7 cellular contexts compared by ENCODE assay signal in the genomic region with DNA sequence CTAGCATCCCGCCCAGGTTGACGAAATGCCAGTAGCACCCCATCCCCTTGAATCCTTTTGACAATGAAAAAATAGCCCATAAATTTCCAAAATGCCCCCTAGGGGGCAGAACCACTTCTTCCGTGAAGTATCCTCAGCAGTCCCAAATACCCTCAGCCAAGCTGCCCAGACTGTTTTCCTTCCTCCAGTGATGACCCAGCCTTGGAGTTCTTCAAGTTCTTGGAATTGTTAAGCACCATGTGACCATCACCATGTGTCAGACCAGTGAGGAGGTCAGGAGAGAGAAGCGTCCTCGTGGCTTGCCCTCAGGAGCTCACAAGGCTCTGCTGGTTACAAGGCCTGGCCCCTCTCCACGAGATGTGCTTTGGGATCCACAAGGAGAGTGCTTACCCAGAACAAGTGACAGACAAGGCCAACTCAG. TPM values are rescaled to one million over a fixed set of nuclear protein-coding genes. Genes with fewer than 3 reads are reported as not detected.
A peak's percentile ranks its signal among the peaks of the same experiment; 100 is the strongest.
DNase-seq lines count a peak whose midpoint lies in the region; ATAC-seq and TF ChIP-seq lines count a peak whose summit lies in the region.

No MANE protein-coding gene starts in this region.

- H4K20me1 ChIP-seq in DOHH2 (ENCODE audit: control insufficient read depth, insufficient read depth, low read depth, low read length), result no peaks in the 10 kb centered on the region

- H3K4me2 ChIP-seq in DOHH2 (ENCODE audit: low read length), result no peak overlapping the region

- peak; percentile 77 for ATAC-seq in left lung

- TF ChIP-seq CTCF in DOHH2 (IDR thresholded peaks at IDR 0.05; ENCODE audit: low read depth, low read length, poor library complexity, severe bottlenecking) (peak; percentile 85), chondrocyte (IDR thresholded peaks at IDR 0.05) (peak; percentile 89), left lung (IDR thresholded peaks at IDR 0.05) (peak; percentile 59 to 72)

- H3K9me2 ChIP-seq in DOHH2 (replicated peaks; ENCODE audit: control insufficient read depth, low read length), result no peaks in the 10 kb centered on the region

- peaks cover 11% of the 10 kb centered on the region for H3K79me2 ChIP-seq in DOHH2 (ENCODE audit: control insufficient read depth, low read length)

- H3K27ac Mint-ChIP-seq in chondrocyte (ENCODE audit: unreplicated experiment), result peak overlapping the region; percentile 89

- H3K4me3 ChIP-seq in DOHH2 (ENCODE audit: low read length) (no peak overlapping the region), left lung (no peak overlapping the region), stomach smooth muscle (ENCODE audit: low read length in 2 of 2) (no peak overlapping the region)

- intact Hi-C loops in left lung (cut with DNase I), result loop anchor here in 1 of 2 donors (5.0 kb wide), 1 partner anchor 126 kb away; no protein-coding TSS in a partner anchor

- no peak overlapping the region for H3K4me3 Mint-ChIP-seq in chondrocyte (ENCODE audit: unreplicated experiment)

- H3K9me3 ChIP-seq in DOHH2 (ENCODE audit: control insufficient read depth, insufficient read depth, low read length) (no peaks in the 10 kb centered on the region), left lung (no peaks in the 10 kb centered on the region), stomach smooth muscle (ENCODE audit: control insufficient read depth in 2 of 2, low read length in 2 of 2) (no peaks in the 10 kb centered on the region)

- peak overlapping the region in 1 of 2 donors; percentile 42 for H3K9ac ChIP-seq in stomach smooth muscle (ENCODE audit: low read length in 2 of 2)

- peak; percentile 35 for DNase-seq in HK-2 (ENCODE audit: unreplicated experiment)
- DNase-seq in SK-MEL-5 (ENCODE audit: low read depth, low spot score), result peak; percentile 97
- no peak for DNase-seq in chondrocyte (ENCODE audit: low spot score)
- DNase-seq in left lung, result no peak
- no peak for DNase-seq in occipital lobe (lab: John Stamatoyannopoulos, UW)

- H3K36me3 Mint-ChIP-seq in chondrocyte (ENCODE audit: low read depth), result peaks cover 8% of the 10 kb centered on the region

- peaks cover 26% of the 10 kb centered on the region for H3K4me1 Mint-ChIP-seq in chondrocyte (ENCODE audit: low read depth)

- H3F3A ChIP-seq in DOHH2 (ENCODE audit: control insufficient read depth, insufficient read depth), result peaks cover 9% of the 10 kb centered on the region; the same call in 1 of the 2 replicates

- H3K4me1 ChIP-seq in DOHH2 (ENCODE audit: control insufficient read depth, low read length) (peaks cover 8% of the 10 kb centered on the region), left lung (peaks cover 10 to 31% of the 10 kb centered on the region in 2 donors), stomach smooth muscle (ENCODE audit: control insufficient read depth, insufficient read depth, low read length) (peaks cover 21% of the 10 kb centered on the region)

- in situ Hi-C loops in SK-MEL-5 (cut with HindIII; ENCODE audit: low pct_unique_long_range_greater_than_20kb, low sequenced_read_pairs), result no loop called here

- H3K27me3 ChIP-seq in DOHH2 (ENCODE audit: control insufficient read depth, low read length), result no peaks in the 10 kb centered on the region
- H3K27me3 ChIP-seq in left lung, result no peaks in the 10 kb centered on the region
- no peaks in the 10 kb centered on the region for H3K27me3 ChIP-seq in stomach smooth muscle (ENCODE audit: control insufficient read depth in 1 of 2, insufficient read depth in 2 of 2, low read length in 2 of 2)

- no peak overlapping the region for H3K27ac ChIP-seq in DOHH2 (ENCODE audit: low read depth, low read length)
- peak overlapping the region; percentile 10 to 51 for H3K27ac ChIP-seq in left lung
- peak overlapping the region; percentile 69 for H3K27ac ChIP-seq in stomach smooth muscle (ENCODE audit: low read length)

- H3K9me3 Mint-ChIP-seq in chondrocyte (ENCODE audit: low read depth), result no peaks in the 10 kb centered on the region

- H3K36me3 ChIP-seq in DOHH2 (ENCODE audit: control insufficient read depth, low read length), result peaks cover 43% of the 10 kb centered on the region
- H3K36me3 ChIP-seq in left lung, result peaks cover 0 to 41% of the 10 kb centered on the region in 2 donors
- peaks cover 15 to 24% of the 10 kb centered on the region in 2 donors for H3K36me3 ChIP-seq in stomach smooth muscle (ENCODE audit: control insufficient read depth in 2 of 2, insufficient read depth in 2 of 2, low read length in 2 of 2)

- H3K27me3 Mint-ChIP-seq in chondrocyte (ENCODE audit: low read depth), result no peaks in the 10 kb centered on the region

RNA-seq across cellular contexts. Expression of gene SLC23A3, which starts 1.4 kb away (rescaled TPM):
- 0.13 and 0.34 TPM in 2 replicates for total RNA-seq in SK-MEL-5 (2014; rRNA removed; shearing (Covaris generic))
- polyA plus RNA-seq in SK-MEL-5 (2015; cell fraction: cytosol; rRNA removed), result not detected in 2 replicates
- polyA plus RNA-seq in SK-MEL-5 (2015; cell fraction: nucleus; rRNA removed), result 3.1 and 4.6 TPM in 2 replicates
- total RNA-seq in chondrocyte (2.0 to 2.7 TPM (median 2.4 TPM) in 3 replicates), left lung (1 to 10 TPM; 3.8 to 4.4 TPM), occipital lobe (0.31 TPM)

RNA-seq across cellular contexts. Expression of gene CNPPD1, which starts 5.5 kb away (rescaled TPM):
- 42.6 and 46.4 TPM in 2 replicates for total RNA-seq in SK-MEL-5 (2014; rRNA removed; shearing (Covaris generic))
- polyA plus RNA-seq in SK-MEL-5 (2015; cell fraction: cytosol; rRNA removed), result 49.1 and 49.8 TPM in 2 replicates
- polyA plus RNA-seq in SK-MEL-5 (2015; cell fraction: nucleus; rRNA removed), result 91.9 and 107 TPM in 2 replicates
- total RNA-seq in chondrocyte (36.1 to 46.3 TPM (median 43.1 TPM) in 3 replicates), left lung (10 to 100 TPM; 59.0 to 68.2 TPM), occipital lobe (39.3 TPM)

RNA-seq across cellular contexts. Expression of gene RETREG2, which starts 6.8 kb away (rescaled TPM):
- 104 and 124 TPM in 2 replicates for total RNA-seq in SK-MEL-5 (2014; rRNA removed; shearing (Covaris generic))
- polyA plus RNA-seq in SK-MEL-5 (2015; cell fraction: cytosol; rRNA removed), result 127 and 158 TPM in 2 replicates
- 117 and 125 TPM in 2 replicates for polyA plus RNA-seq in SK-MEL-5 (2015; cell fraction: nucleus; rRNA removed)
- total RNA-seq in chondrocyte, result 81.1 to 88.0 TPM (median 85.0 TPM) in 3 replicates
- 10 to 100 TPM; 84.6 to 85.4 TPM for total RNA-seq in left lung
- 73.8 TPM for total RNA-seq in occipital lobe

RNA-seq across cellular contexts. Expression of gene NHEJ1, which starts 10.6 kb away (rescaled TPM):
- 25.5 and 28.4 TPM in 2 replicates for total RNA-seq in SK-MEL-5 (2014; rRNA removed; shearing (Covaris generic))
- polyA plus RNA-seq in SK-MEL-5 (2015; cell fraction: cytosol; rRNA removed), result 14.5 and 16.5 TPM in 2 replicates
- 5.2 and 10.1 TPM in 2 replicates for polyA plus RNA-seq in SK-MEL-5 (2015; cell fraction: nucleus; rRNA removed)
- total RNA-seq in chondrocyte, result 7.3 to 13.3 TPM (median 12.7 TPM) in 3 replicates
- 10 to 100 TPM; 14.0 to 16.4 TPM for total RNA-seq in left lung
- total RNA-seq in occipital lobe, result 9.2 TPM

RNA-seq across cellular contexts. Expression of gene ZFAND2B, which starts 35.3 kb away (rescaled TPM):
- total RNA-seq in SK-MEL-5 (2014; rRNA removed; shearing (Covaris generic)), result 10.9 and 16.2 TPM in 2 replicates
- 9.1 and 13.8 TPM in 2 replicates for polyA plus RNA-seq in SK-MEL-5 (2015; cell fraction: cytosol; rRNA removed)
- polyA plus RNA-seq in SK-MEL-5 (2015; cell fraction: nucleus; rRNA removed), result 41.2 and 54.4 TPM in 2 replicates
- total RNA-seq in chondrocyte (28.6 to 29.8 TPM (median 29.3 TPM) in 3 replicates), left lung (10 to 100 TPM; 28.5 to 40.8 TPM), occipital lobe (14.5 TPM)

Comparison
In these comparisons a context has a peak if more than half of its experiments do, and no peak if none do; other contexts are left out.
1. DNase-seq: peak in HK-2 (single experiment) and SK-MEL-5 (single experiment); none in chondrocyte (single experiment), left lung (0 of 2) and occipital lobe (single experiment).
2. Peak in every context shown above with its lines, with median percentiles within 50 percentile points of each other: CTCF ChIP-seq.